8 cellular contexts compared by ENCODE assay signal in the genomic region with DNA sequence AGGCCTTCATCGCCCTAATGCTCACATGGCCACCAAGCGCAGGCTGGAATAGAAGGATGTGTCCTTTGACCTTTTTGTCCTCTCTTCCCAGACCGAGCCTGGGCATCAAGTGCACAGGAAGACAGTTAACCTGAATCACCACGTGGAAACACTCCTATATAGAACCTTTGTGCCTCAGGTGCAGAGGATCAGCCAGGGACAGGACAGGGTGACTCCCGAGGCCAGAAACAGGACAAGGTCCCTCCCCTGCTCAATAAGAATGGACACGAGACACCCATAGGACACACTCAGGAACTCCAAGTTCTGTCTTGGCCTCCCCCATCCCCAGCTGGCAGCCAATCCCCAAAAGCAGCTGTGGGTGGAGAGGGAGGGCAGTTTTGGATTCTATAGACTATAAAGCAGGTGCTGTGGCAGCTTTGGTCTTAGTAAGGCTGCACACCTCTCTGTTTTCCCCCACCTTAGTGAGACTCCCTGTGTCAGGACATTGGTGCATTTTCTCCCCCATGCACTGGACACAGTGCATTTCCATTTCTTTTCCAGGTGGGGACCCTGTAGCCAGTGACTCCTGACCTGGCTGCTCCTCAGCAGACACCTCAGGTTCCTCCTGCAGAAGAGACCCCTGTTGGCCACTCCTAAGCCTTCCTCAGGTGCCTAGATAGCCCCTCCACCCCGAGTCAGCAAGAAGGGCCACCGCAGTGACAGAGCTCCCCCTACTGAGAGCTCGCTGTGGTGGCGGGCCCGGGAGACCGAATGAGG. TPM values are rescaled to one million over a fixed set of nuclear protein-coding genes. Genes with fewer than 3 reads are reported as not detected.
DNase-seq lines count a peak whose midpoint lies in the region; ATAC-seq and TF ChIP-seq lines count a peak whose summit lies in the region.

No MANE protein-coding gene starts in this region.

- H3K4me1 ChIP-seq in CD4-positive, CD25-positive, alpha-beta regulatory T cell (ENCODE audit: control insufficient read depth, insufficient read depth, low read length, poor library complexity, severe bottlenecking): peaks cover 3% of the 10 kb centered on the region
- H3K4me1 ChIP-seq in effector memory CD4-positive, alpha-beta T cell (ENCODE audit: control insufficient read depth, insufficient read depth, low read length, poor library complexity, severe bottlenecking): no peaks in the 10 kb centered on the region

- H3K9me3 ChIP-seq in CD4-positive, CD25-positive, alpha-beta regulatory T cell (ENCODE audit: control insufficient read depth in 2 of 2, low read length in 2 of 2): no peaks in the 10 kb centered on the region
- no peaks in the 10 kb centered on the region for H3K9me3 ChIP-seq in effector memory CD4-positive, alpha-beta T cell (ENCODE audit: control insufficient read depth, low read length)

- H3K27ac ChIP-seq in CD4-positive, CD25-positive, alpha-beta regulatory T cell (ENCODE audit: insufficient read depth, low read length, poor library complexity, severe bottlenecking): no peak overlapping the region
- no peak overlapping the region for H3K27ac ChIP-seq in effector memory CD4-positive, alpha-beta T cell (ENCODE audit: insufficient read depth, low read length, poor library complexity, severe bottlenecking)

- ATAC-seq in CD4-positive, CD25-positive, alpha-beta regulatory T cell (ENCODE audit: low read depth in 2 of 2): peak; percentile 23 to 34
- ATAC-seq in GM19043 (IDR thresholded peaks at IDR 0.05; ENCODE audit: low read depth, unreplicated experiment): peak; percentile 63
- peak; percentile 80 for ATAC-seq in HG03139 (IDR thresholded peaks at IDR 0.05; ENCODE audit: unreplicated experiment)

- no peaks in the 10 kb centered on the region for H3K27me3 ChIP-seq in CD4-positive, CD25-positive, alpha-beta regulatory T cell (ENCODE audit: control insufficient read depth, insufficient read depth, low read length)
- no peaks in the 10 kb centered on the region for H3K27me3 ChIP-seq in effector memory CD4-positive, alpha-beta T cell (replicated peaks; ENCODE audit: control insufficient read depth, insufficient read depth, low read length, poor library complexity, severe bottlenecking)

- peaks cover 4% of the 10 kb centered on the region for H3K27me3 Mint-ChIP-seq in CD4-positive, CD25-positive, alpha-beta regulatory T cell

- intact Hi-C loops in posterior cingulate gyrus (cut with DNase I): loop anchor here (1.0 to 5.0 kb wide), 2 partner anchors 125 to 139 kb away; a partner anchor contains a TSS

- H3K4me3 ChIP-seq in CD4-positive, CD25-positive, alpha-beta regulatory T cell (ENCODE audit: low read depth, low read length): no peak overlapping the region
- no peak overlapping the region for H3K4me3 ChIP-seq in fibroblast of pulmonary artery (replicated peaks; ENCODE audit: low read depth, low read length)
- no peak overlapping the region for H3K4me3 ChIP-seq in effector memory CD4-positive, alpha-beta T cell (ENCODE audit: insufficient read depth, low read depth, low read length, poor library complexity, severe bottlenecking)

- H3K9me3 Mint-ChIP-seq in CD4-positive, CD25-positive, alpha-beta regulatory T cell: no peaks in the 10 kb centered on the region

- DNase-seq in CD4-positive, CD25-positive, alpha-beta regulatory T cell: peak in 2 of 3 donors; percentile 13 to 46
- DNase-seq in NCI-H510A treated with DMSO at 0.1 percent for 48 hours (lab: John Stamatoyannopoulos, UW) (peak; percentile 81), fibroblast of pulmonary artery (ENCODE audit: low read depth) (peak; percentile 6), posterior cingulate gyrus (peak in 8 of 10 donors; percentile 24 to 93 (median 62))
- DNase-seq in activated CD8-positive, alpha-beta memory T cell treated with anti-CD3 and anti-CD28 coated beads, Interleukin-2, amount 50 U/mL, for 48 hours: peak; percentile 79
- DNase-seq in effector memory CD4-positive, alpha-beta T cell: no peak

- no peak overlapping the region for H3K4me3 Mint-ChIP-seq in CD4-positive, CD25-positive, alpha-beta regulatory T cell

- H3K36me3 Mint-ChIP-seq in CD4-positive, CD25-positive, alpha-beta regulatory T cell: no peaks in the 10 kb centered on the region

- TF ChIP-seq CTCF in fibroblast of pulmonary artery (IDR thresholded peaks at IDR 0.05; ENCODE audit: low read length, missing control alignments): peak; percentile 52

- H3K36me3 ChIP-seq in CD4-positive, CD25-positive, alpha-beta regulatory T cell (ENCODE audit: control insufficient read depth, insufficient read depth, low read length): no peaks in the 10 kb centered on the region
- H3K36me3 ChIP-seq in effector memory CD4-positive, alpha-beta T cell (ENCODE audit: control insufficient read depth, insufficient read depth, low read length): no peaks in the 10 kb centered on the region

- H3K27ac Mint-ChIP-seq in CD4-positive, CD25-positive, alpha-beta regulatory T cell: peak overlapping the region in 1 of 3 donors; percentile 34

- peaks cover 2 to 13% (median 3%) of the 10 kb centered on the region in 4 donors for H3K4me1 Mint-ChIP-seq in CD4-positive, CD25-positive, alpha-beta regulatory T cell

RNA-seq across cellular contexts. Expression of a gene that starts 43.6 kb away (rescaled TPM):
- total RNA-seq in CD4-positive, CD25-positive, alpha-beta regulatory T cell: 4.8 TPM
- polyA plus RNA-seq in CD4-positive, CD25-positive, alpha-beta regulatory T cell: 1 to 10 TPM; 1.6 to 3.8 (median 2.2) TPM

Comparison
In these comparisons a context has a peak if more than half of its experiments do, and no peak if none do; other contexts are left out.
1. ATAC-seq: peak in every context shown above with its lines; median percentile 80 in HG03139; 63 in GM19043; 28 in CD4-positive, CD25-positive, alpha-beta regulatory T cell.
2. DNase-seq: peak in CD4-positive, CD25-positive, alpha-beta regulatory T cell (2 of 3), NCI-H510A treated with DMSO at 0.1 percent for 48 hours (single experiment), activated CD8-positive, alpha-beta memory T cell treated with anti-CD3 and anti-CD28 coated beads, Interleukin-2, amount 50 U/mL, for 48 hours (single experiment), fibroblast of pulmonary artery (single experiment) and posterior cingulate gyrus (8 of 10); none in effector memory CD4-positive, alpha-beta T cell (0 of 3).